11 cellular contexts compared by ENCODE assay signal in genomic region chr14:94341654-94342333, GRCh38. TPM values are rescaled to one million over a fixed set of nuclear protein-coding genes. Genes with fewer than 3 reads are reported as not detected.
A peak's percentile ranks its signal among the peaks of the same experiment; 100 is the strongest.
DNase-seq lines count a peak whose midpoint lies in the region; ATAC-seq and TF ChIP-seq lines count a peak whose summit lies in the region.
"Had no signal": no experiment of that assay in that cellular context is flagged by ENCODE, and none has a peak within 500 bp of the region (broad histone marks: within the 10 kb centered on the region; RNA-seq: fewer than 3 reads in every experiment).

No MANE protein-coding gene starts in this region.

- H3K36me3 ChIP-seq in esophagus squamous epithelium (no peaks in the 10 kb centered on the region), skeletal muscle satellite cell (ENCODE audit: insufficient read depth, low read length) (no peaks in the 10 kb centered on the region)

- 17 to 24% methylated on average over 5 of the region's 5 CpGs for WGBS in esophagus squamous epithelium, 2 donors

- peak overlapping the region; percentile 72 to 82 (median 78) for H3K27ac ChIP-seq in esophagus squamous epithelium

- H3K9ac ChIP-seq in skeletal muscle satellite cell (ENCODE audit: low read depth, low read length): no peak overlapping the region

- CTCF ChIA-PET in activated CD4-positive, alpha-beta T cell treated with anti-CD3 and anti-CD28 coated beads for 36 hours (lab: Charles Lee): interaction anchor here (0.9 to 1.6 kb wide), 7 partner anchors 50 to 364 kb away, joined by 3 to 7 read pairs (median 3); no protein-coding TSS in a partner anchor
- CTCF ChIA-PET in activated CD4-positive, alpha-beta T cell treated with anti-CD3 and anti-CD28 coated beads, Interleukin-2, amount 10 ng/mL, durations not matched to agents 7 days and 5 days (lab: Charles Lee): interaction anchor here (0.6 kb wide), 1 partner anchor 24 kb away, joined by 3 read pairs; the partner anchor contains the start of gene SERPINA2

- POLR2A ChIA-PET in activated CD4-positive, alpha-beta T cell treated with anti-CD3 and anti-CD28 coated beads for 36 hours (lab: Charles Lee): interaction anchor here (0.6 to 4.3 kb wide), 5 partner anchors 15 to 1756 kb away, joined by 3 to 23 read pairs (median 6); no protein-coding TSS in a partner anchor
- POLR2A ChIA-PET in activated CD4-positive, alpha-beta T cell treated with anti-CD3 and anti-CD28 coated beads, Interleukin-2, amount 10 ng/mL, durations not matched to agents 7 days and 5 days (lab: Charles Lee): interaction anchor here (0.5 kb wide), 1 partner anchor 9 kb away, joined by 3 read pairs; no protein-coding TSS in a partner anchor
- POLR2A ChIA-PET in naive thymus-derived CD8-positive, alpha-beta T cell (lab: Charles Lee): no interaction called here

- H3K9me3 ChIP-seq in esophagus squamous epithelium: no peaks in the 10 kb centered on the region
- no peaks in the 10 kb centered on the region for H3K9me3 ChIP-seq in skeletal muscle satellite cell (replicated peaks; ENCODE audit: low read length)

- peaks cover 2% of the 10 kb centered on the region for H3K27me3 Mint-ChIP-seq in activated CD4-positive, alpha-beta T cell treated with anti-CD3 and anti-CD28 coated beads for 36 hours
- no peaks in the 10 kb centered on the region for H3K27me3 Mint-ChIP-seq in activated CD4-positive, alpha-beta T cell treated with anti-CD3 and anti-CD28 coated beads, Interleukin-2, amount 10 ng/mL, durations not matched to agents 7 days and 5 days
- peaks cover 19 to 36% (median 30%) of the 10 kb centered on the region in 5 donors for H3K27me3 Mint-ChIP-seq in naive thymus-derived CD8-positive, alpha-beta T cell

- H3K4me1 Mint-ChIP-seq in activated CD4-positive, alpha-beta T cell treated with anti-CD3 and anti-CD28 coated beads for 36 hours: peaks cover 76% of the 10 kb centered on the region
- peaks cover 12% of the 10 kb centered on the region for H3K4me1 Mint-ChIP-seq in activated CD4-positive, alpha-beta T cell treated with anti-CD3 and anti-CD28 coated beads, Interleukin-2, amount 10 ng/mL, durations not matched to agents 7 days and 5 days
- H3K4me1 Mint-ChIP-seq in naive thymus-derived CD8-positive, alpha-beta T cell: peaks cover 0 to 6% (median 3%) of the 10 kb centered on the region in 4 donors

- no peak for TF ChIP-seq POLR2A in esophagus squamous epithelium (IDR thresholded peaks at IDR 0.05)

- H3K4me1 ChIP-seq in esophagus squamous epithelium: peaks cover 6 to 45% (median 30%) of the 10 kb centered on the region in 3 donors
- H3K4me1 ChIP-seq in skeletal muscle satellite cell (ENCODE audit: control insufficient read depth, insufficient read depth, low read length): peaks cover 38% of the 10 kb centered on the region

- TF ChIP-seq CTCF in esophagus squamous epithelium (IDR thresholded peaks at IDR 0.05): no peak

- intact Hi-C loops in activated CD4-positive, alpha-beta T cell treated with anti-CD3 and anti-CD28 coated beads for 36 hours (cut with DNase I, micrococcal nuclease): loop anchor here (1.0 to 10.0 kb wide), 6 partner anchors 53 to 384 kb away; no protein-coding TSS in a partner anchor
- intact Hi-C loops in esophagus squamous epithelium (cut with DNase I): no loop called here

- peak; percentile 5 for ATAC-seq in activated CD4-positive, alpha-beta T cell treated with anti-CD3 and anti-CD28 coated beads for 36 hours
- no peak for ATAC-seq in naive thymus-derived CD8-positive, alpha-beta T cell
- ATAC-seq: effector memory CD8-positive, alpha-beta T cell had no signal

- peak overlapping the region; percentile 93 for H3K27ac Mint-ChIP-seq in activated CD4-positive, alpha-beta T cell treated with anti-CD3 and anti-CD28 coated beads for 36 hours
- H3K27ac Mint-ChIP-seq in activated CD4-positive, alpha-beta T cell treated with anti-CD3 and anti-CD28 coated beads, Interleukin-2, amount 10 ng/mL, durations not matched to agents 7 days and 5 days: no peak overlapping the region
- H3K27ac Mint-ChIP-seq in naive thymus-derived CD8-positive, alpha-beta T cell: peak overlapping the region in 1 of 10 donors; percentile 2

- H3K27me3 ChIP-seq in esophagus squamous epithelium (peaks cover 0 to 6% (median 0%) of the 10 kb centered on the region in 4 donors), skeletal muscle satellite cell (ENCODE audit: control insufficient read depth, insufficient read depth, low read length) (no peaks in the 10 kb centered on the region)

- peaks cover 37% of the 10 kb centered on the region for H3K9me3 Mint-ChIP-seq in activated CD4-positive, alpha-beta T cell treated with anti-CD3 and anti-CD28 coated beads for 36 hours (ENCODE audit: low read depth)
- H3K9me3 Mint-ChIP-seq in activated CD4-positive, alpha-beta T cell treated with anti-CD3 and anti-CD28 coated beads, Interleukin-2, amount 10 ng/mL, durations not matched to agents 7 days and 5 days: peaks cover 17% of the 10 kb centered on the region
- peaks cover 0 to 5% (median 0%) of the 10 kb centered on the region in 9 donors for H3K9me3 Mint-ChIP-seq in naive thymus-derived CD8-positive, alpha-beta T cell

- H3K36me3 Mint-ChIP-seq in activated CD4-positive, alpha-beta T cell treated with anti-CD3 and anti-CD28 coated beads for 36 hours (ENCODE audit: low read depth): peaks cover 46% of the 10 kb centered on the region
- no peaks in the 10 kb centered on the region for H3K36me3 Mint-ChIP-seq in activated CD4-positive, alpha-beta T cell treated with anti-CD3 and anti-CD28 coated beads, Interleukin-2, amount 10 ng/mL, durations not matched to agents 7 days and 5 days (ENCODE audit: low read depth)
- H3K36me3 Mint-ChIP-seq in naive thymus-derived CD8-positive, alpha-beta T cell: no peaks in the 10 kb centered on the region

- DNase-seq in activated CD4-positive, alpha-beta T cell treated with anti-CD3 and anti-CD28 coated beads for 36 hours: peak; percentile 56
- no peak for DNase-seq in activated CD4-positive, alpha-beta T cell treated with anti-CD3 and anti-CD28 coated beads, Interleukin-2, amount 10 ng/mL, durations not matched to agents 7 days and 5 days
- DNase-seq in RPMI7951 (ENCODE audit: low read depth) (peak; percentile 63), esophagus squamous epithelium (lab: John Stamatoyannopoulos, UW) (no peak), NCI-H748 treated with DMSO at 0.1 percent for 48 hours (lab: John Stamatoyannopoulos, UW) (no peak), HPDE6-E6E7 (ENCODE audit: extremely low spot score) (no peak)
- no peak for DNase-seq in naive thymus-derived CD8-positive, alpha-beta T cell
- DNase-seq: effector memory CD8-positive, alpha-beta T cell; H7 had no signal

- H3K4me3 Mint-ChIP-seq in activated CD4-positive, alpha-beta T cell treated with anti-CD3 and anti-CD28 coated beads for 36 hours: no peak overlapping the region
- no peak overlapping the region for H3K4me3 Mint-ChIP-seq in activated CD4-positive, alpha-beta T cell treated with anti-CD3 and anti-CD28 coated beads, Interleukin-2, amount 10 ng/mL, durations not matched to agents 7 days and 5 days
- no peak overlapping the region for H3K4me3 Mint-ChIP-seq in naive thymus-derived CD8-positive, alpha-beta T cell
- H3K4me3 Mint-ChIP-seq: effector memory CD8-positive, alpha-beta T cell had no signal

- H3K4me2 ChIP-seq in skeletal muscle satellite cell (ENCODE audit: low read length): peak overlapping the region; percentile 46

- H3K4me3 ChIP-seq in esophagus squamous epithelium (peak overlapping the region in 1 of 4 donors; percentile 10), skeletal muscle satellite cell (ENCODE audit: low read length) (peak overlapping the region; percentile 1)

RNA-seq across cellular contexts. Expression of gene SERPINA6, which starts 18.7 kb away (rescaled TPM):
- not detected for total RNA-seq in activated CD4-positive, alpha-beta T cell treated with anti-CD3 and anti-CD28 coated beads for 36 hours
- not detected for total RNA-seq in activated CD4-positive, alpha-beta T cell treated with anti-CD3 and anti-CD28 coated beads, Interleukin-2, amount 10 ng/mL, durations not matched to agents 7 days and 5 days
- total RNA-seq in RPMI7951 (2014; rRNA removed; shearing (Covaris generic)): 1.4 and 2.1 TPM in 2 replicates
- not detected for total RNA-seq in esophagus squamous epithelium
- total RNA-seq in skeletal muscle satellite cell (2012; rRNA removed): 0.22 TPM in 1 of 2 replicates, not detected in the other
- not detected for total RNA-seq in naive thymus-derived CD8-positive, alpha-beta T cell
- polyA plus RNA-seq in naive thymus-derived CD8-positive, alpha-beta T cell: not detected
- total RNA-seq: H7, temporal lobe had no signal

RNA-seq across cellular contexts. Expression of gene SERPINA2, which starts 24.7 kb away (rescaled TPM):
- not detected for total RNA-seq in activated CD4-positive, alpha-beta T cell treated with anti-CD3 and anti-CD28 coated beads for 36 hours
- not detected for total RNA-seq in activated CD4-positive, alpha-beta T cell treated with anti-CD3 and anti-CD28 coated beads, Interleukin-2, amount 10 ng/mL, durations not matched to agents 7 days and 5 days
- not detected in 2 replicates for total RNA-seq in RPMI7951 (2014; rRNA removed; shearing (Covaris generic))
- total RNA-seq in esophagus squamous epithelium: not detected
- 0.44 TPM in 1 of 2 replicates, not detected in the other for total RNA-seq in skeletal muscle satellite cell (2012; rRNA removed)
- not detected for total RNA-seq in naive thymus-derived CD8-positive, alpha-beta T cell
- polyA plus RNA-seq in naive thymus-derived CD8-positive, alpha-beta T cell: not detected
- total RNA-seq: H7, temporal lobe had no signal

RNA-seq across cellular contexts. Expression of gene SERPINA1, which starts 46.6 kb away (rescaled TPM):
- total RNA-seq in activated CD4-positive, alpha-beta T cell treated with anti-CD3 and anti-CD28 coated beads for 36 hours: 100 to 1,000 TPM; 102 to 140 TPM
- 1 to 10 TPM; 4.1 to 4.4 TPM for total RNA-seq in activated CD4-positive, alpha-beta T cell treated with anti-CD3 and anti-CD28 coated beads, Interleukin-2, amount 10 ng/mL, durations not matched to agents 7 days and 5 days
- total RNA-seq in RPMI7951 (2014; rRNA removed; shearing (Covaris generic)): 0.12 and 0.78 TPM in 2 replicates
- total RNA-seq in esophagus squamous epithelium: 10 to 100 TPM in 1 of 4 donors, 1 to 10 TPM in 3; 1.7 to 16.4 (median 5.8) TPM
- total RNA-seq in skeletal muscle satellite cell (2012; rRNA removed): under 0.01 and 0.44 TPM in 2 replicates
- not detected for total RNA-seq in naive thymus-derived CD8-positive, alpha-beta T cell
- polyA plus RNA-seq in naive thymus-derived CD8-positive, alpha-beta T cell: 1 to 10 TPM in 1 of 3 donors, under 1 TPM in 1, not detected in 1; 0.64 to 1.6 TPM
- total RNA-seq: H7 had no signal

RNA-seq across cellular contexts. Expression of gene SERPINA10, which starts 48.7 kb away (rescaled TPM):
- not detected for total RNA-seq in activated CD4-positive, alpha-beta T cell treated with anti-CD3 and anti-CD28 coated beads for 36 hours
- not detected for total RNA-seq in activated CD4-positive, alpha-beta T cell treated with anti-CD3 and anti-CD28 coated beads, Interleukin-2, amount 10 ng/mL, durations not matched to agents 7 days and 5 days
- not detected in 2 replicates for total RNA-seq in RPMI7951 (2014; rRNA removed; shearing (Covaris generic))
- total RNA-seq in esophagus squamous epithelium: not detected
- not detected in 2 replicates for total RNA-seq in skeletal muscle satellite cell (2012; rRNA removed)
- total RNA-seq in naive thymus-derived CD8-positive, alpha-beta T cell: not detected
- polyA plus RNA-seq in naive thymus-derived CD8-positive, alpha-beta T cell: not detected
- total RNA-seq: H7, temporal lobe had no signal

Comparison
In these comparisons a context has a peak if more than half of its experiments do, and no peak if none do; other contexts are left out.
1. DNase-seq: peak in activated CD4-positive, alpha-beta T cell treated with anti-CD3 and anti-CD28 coated beads for 36 hours (single experiment) and RPMI7951 (single experiment); none in activated CD4-positive, alpha-beta T cell treated with anti-CD3 and anti-CD28 coated beads, Interleukin-2, amount 10 ng/mL, durations not matched to agents 7 days and 5 days (single experiment), esophagus squamous epithelium (single experiment), NCI-H748 treated with DMSO at 0.1 percent for 48 hours (single experiment), naive thymus-derived CD8-positive, alpha-beta T cell (0 of 10) and HPDE6-E6E7 (single experiment).
2. RNA of gene SERPINA1, which starts 46.6 kb away (total RNA-seq): 102 to 140 TPM in activated CD4-positive, alpha-beta T cell treated with anti-CD3 and anti-CD28 coated beads for 36 hours; 1.7 to 16.4 TPM in esophagus squamous epithelium, 4.1 to 4.4 TPM in activated CD4-positive, alpha-beta T cell treated with anti-CD3 and anti-CD28 coated beads, Interleukin-2, amount 10 ng/mL, durations not matched to agents 7 days and 5 days, 0.12 to 0.78 TPM in RPMI7951 and not detected in naive thymus-derived CD8-positive, alpha-beta T cell; every median in the first group is over 4 times any median in the second.